1 cellular context compared by ENCODE assay signal in the genomic region with DNA sequence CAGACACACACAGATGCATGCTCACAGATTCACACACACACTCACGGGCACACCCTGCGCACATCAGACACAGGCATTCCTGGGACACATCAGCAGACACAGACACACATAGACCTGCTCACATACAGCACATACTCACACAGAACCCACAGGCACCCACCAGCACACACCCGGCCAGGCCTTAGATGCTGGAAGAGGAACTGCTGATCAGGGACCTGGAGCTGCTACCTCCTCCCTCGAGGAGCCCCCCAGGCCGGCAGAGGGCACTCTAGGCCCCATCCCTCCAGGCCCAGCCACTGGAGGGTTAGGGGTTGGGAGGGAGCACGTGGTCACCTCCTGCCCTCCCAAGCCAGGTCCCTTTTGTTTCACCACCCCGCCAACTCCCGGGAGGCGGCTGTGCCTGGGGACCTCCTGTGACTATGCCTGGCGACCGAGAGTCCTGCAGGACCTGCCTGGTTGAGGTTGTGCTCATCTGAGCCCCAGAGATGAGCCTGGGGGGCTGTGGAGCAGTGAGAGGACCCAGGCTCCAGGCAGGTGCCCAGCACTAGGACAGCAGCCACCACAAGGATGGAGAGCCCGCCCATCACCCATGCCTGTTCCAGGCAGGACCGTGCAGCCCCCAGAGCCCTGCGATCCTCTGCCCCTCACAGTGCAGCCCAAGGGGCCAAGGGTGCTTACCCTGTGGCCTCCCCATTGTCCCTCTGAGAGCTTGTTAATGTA.
TF ChIP-seq lines count a peak whose summit lies in the region.

No MANE protein-coding gene starts in this region.

TF ChIP-seq in K562, 482 proteins besides CTCF, POLR2A, EP300 and RAD21 (continued from another document and continues in another):
- TF ChIP-seq, protein P1, sequence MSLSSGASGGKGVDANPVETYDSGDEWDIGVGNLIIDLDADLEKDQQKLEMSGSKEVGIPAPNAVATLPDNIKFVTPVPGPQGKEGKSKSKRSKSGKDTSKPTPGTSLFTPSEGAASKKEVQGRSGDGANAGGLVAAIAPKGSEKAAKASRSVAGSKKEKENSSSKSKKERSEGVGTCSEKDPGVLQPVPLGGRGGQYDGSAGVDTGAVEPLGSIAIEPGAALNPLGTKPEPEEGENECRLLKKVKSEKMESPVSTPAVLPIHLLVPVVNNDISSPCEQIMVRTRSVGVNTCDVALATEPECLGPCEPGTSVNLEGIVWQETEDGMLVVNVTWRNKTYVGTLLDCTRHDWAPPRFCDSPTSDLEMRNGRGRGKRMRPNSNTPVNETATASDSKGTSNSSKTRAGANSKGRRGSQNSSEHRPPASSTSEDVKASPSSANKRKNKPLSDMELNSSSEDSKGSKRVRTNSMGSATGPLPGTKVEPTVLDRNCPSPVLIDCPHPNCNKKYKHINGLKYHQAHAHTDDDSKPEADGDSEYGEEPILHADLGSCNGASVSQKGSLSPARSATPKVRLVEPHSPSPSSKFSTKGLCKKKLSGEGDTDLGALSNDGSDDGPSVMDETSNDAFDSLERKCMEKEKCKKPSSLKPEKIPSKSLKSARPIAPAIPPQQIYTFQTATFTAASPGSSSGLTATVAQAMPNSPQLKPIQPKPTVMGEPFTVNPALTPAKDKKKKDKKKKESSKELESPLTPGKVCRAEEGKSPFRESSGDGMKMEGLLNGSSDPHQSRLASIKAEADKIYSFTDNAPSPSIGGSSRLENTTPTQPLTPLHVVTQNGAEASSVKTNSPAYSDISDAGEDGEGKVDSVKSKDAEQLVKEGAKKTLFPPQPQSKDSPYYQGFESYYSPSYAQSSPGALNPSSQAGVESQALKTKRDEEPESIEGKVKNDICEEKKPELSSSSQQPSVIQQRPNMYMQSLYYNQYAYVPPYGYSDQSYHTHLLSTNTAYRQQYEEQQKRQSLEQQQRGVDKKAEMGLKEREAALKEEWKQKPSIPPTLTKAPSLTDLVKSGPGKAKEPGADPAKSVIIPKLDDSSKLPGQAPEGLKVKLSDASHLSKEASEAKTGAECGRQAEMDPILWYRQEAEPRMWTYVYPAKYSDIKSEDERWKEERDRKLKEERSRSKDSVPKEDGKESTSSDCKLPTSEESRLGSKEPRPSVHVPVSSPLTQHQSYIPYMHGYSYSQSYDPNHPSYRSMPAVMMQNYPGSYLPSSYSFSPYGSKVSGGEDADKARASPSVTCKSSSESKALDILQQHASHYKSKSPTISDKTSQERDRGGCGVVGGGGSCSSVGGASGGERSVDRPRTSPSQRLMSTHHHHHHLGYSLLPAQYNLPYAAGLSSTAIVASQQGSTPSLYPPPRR (CRISPR knock-in tag; IDR thresholded peaks at IDR 0.05; ENCODE audit: borderline replicate concordance): no peak
- TF ChIP-seq NFE2 (IDR thresholded peaks at IDR 0.05; ENCODE audit: low read depth): no peak
- no peak for TF ChIP-seq POLR3G (IDR thresholded peaks at IDR 0.05; ENCODE audit: extremely low read depth, insufficient read length, insufficient replicate concordance)
- no peak; the same call in 1 of the 2 replicates for TF ChIP-seq RB1 (IDR thresholded peaks at IDR 0.05; ENCODE audit: low read depth)
- no peak for TF ChIP-seq MEF2D (tag; conservative IDR thresholded peaks at IDR 0.05; ENCODE audit: low read depth)
- TF ChIP-seq THRAP3 (IDR thresholded peaks at IDR 0.05; ENCODE audit: borderline replicate concordance): no peak
- TF ChIP-seq SETDB1 (IDR thresholded peaks at IDR 0.05; ENCODE audit: low read length): no peak
- peak; percentile 58; the same call in 1 of the 2 replicates for TF ChIP-seq TOE1 (IDR thresholded peaks at IDR 0.05; ENCODE audit: borderline replicate concordance)
- TF ChIP-seq TOE1 (CRISPR knock-in tag; IDR thresholded peaks at IDR 0.05; ENCODE audit: borderline replicate concordance, low read depth): no peak
- no peak for TF ChIP-seq CREBBP (IDR thresholded peaks at IDR 0.05; ENCODE audit: low read depth, low read length)
- TF ChIP-seq ZNF277 (CRISPR knock-in tag; IDR thresholded peaks at IDR 0.05; ENCODE audit: borderline replicate concordance): no peak
- peak; percentile 86 for TF ChIP-seq EP400 (IDR thresholded peaks at IDR 0.05)
- TF ChIP-seq, protein P2, sequence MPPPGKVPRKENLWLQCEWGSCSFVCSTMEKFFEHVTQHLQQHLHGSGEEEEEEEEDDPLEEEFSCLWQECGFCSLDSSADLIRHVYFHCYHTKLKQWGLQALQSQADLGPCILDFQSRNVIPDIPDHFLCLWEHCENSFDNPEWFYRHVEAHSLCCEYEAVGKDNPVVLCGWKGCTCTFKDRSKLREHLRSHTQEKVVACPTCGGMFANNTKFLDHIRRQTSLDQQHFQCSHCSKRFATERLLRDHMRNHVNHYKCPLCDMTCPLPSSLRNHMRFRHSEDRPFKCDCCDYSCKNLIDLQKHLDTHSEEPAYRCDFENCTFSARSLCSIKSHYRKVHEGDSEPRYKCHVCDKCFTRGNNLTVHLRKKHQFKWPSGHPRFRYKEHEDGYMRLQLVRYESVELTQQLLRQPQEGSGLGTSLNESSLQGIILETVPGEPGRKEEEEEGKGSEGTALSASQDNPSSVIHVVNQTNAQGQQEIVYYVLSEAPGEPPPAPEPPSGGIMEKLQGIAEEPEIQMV (tag; conservative IDR thresholded peaks at IDR 0.05; ENCODE audit: low read depth): no peak
- TF ChIP-seq GATA2 (CRISPR knock-in tag; IDR thresholded peaks at IDR 0.05): no peak
- TF ChIP-seq, protein P3, sequence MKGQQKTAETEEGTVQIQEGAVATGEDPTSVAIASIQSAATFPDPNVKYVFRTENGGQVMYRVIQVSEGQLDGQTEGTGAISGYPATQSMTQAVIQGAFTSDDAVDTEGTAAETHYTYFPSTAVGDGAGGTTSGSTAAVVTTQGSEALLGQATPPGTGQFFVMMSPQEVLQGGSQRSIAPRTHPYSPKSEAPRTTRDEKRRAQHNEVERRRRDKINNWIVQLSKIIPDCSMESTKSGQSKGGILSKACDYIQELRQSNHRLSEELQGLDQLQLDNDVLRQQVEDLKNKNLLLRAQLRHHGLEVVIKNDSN (CRISPR knock-in tag; IDR thresholded peaks at IDR 0.05): peak; percentile 89
- TF ChIP-seq ZNF444 (CRISPR knock-in tag; IDR thresholded peaks at IDR 0.05): no peak
- no peak for TF ChIP-seq XRCC4 (IDR thresholded peaks at IDR 0.05; ENCODE audit: extremely low read depth, insufficient read depth, insufficient read length)
- peak; percentile 43; the same call in 1 of the 2 replicates for TF ChIP-seq PHF8 (IDR thresholded peaks at IDR 0.05; ENCODE audit: borderline replicate concordance, low read length)
- TF ChIP-seq, protein P4, sequence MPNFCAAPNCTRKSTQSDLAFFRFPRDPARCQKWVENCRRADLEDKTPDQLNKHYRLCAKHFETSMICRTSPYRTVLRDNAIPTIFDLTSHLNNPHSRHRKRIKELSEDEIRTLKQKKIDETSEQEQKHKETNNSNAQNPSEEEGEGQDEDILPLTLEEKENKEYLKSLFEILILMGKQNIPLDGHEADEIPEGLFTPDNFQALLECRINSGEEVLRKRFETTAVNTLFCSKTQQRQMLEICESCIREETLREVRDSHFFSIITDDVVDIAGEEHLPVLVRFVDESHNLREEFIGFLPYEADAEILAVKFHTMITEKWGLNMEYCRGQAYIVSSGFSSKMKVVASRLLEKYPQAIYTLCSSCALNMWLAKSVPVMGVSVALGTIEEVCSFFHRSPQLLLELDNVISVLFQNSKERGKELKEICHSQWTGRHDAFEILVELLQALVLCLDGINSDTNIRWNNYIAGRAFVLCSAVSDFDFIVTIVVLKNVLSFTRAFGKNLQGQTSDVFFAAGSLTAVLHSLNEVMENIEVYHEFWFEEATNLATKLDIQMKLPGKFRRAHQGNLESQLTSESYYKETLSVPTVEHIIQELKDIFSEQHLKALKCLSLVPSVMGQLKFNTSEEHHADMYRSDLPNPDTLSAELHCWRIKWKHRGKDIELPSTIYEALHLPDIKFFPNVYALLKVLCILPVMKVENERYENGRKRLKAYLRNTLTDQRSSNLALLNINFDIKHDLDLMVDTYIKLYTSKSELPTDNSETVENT (CRISPR knock-in tag; IDR thresholded peaks at IDR 0.05): no peak
- TF ChIP-seq KAT8 (IDR thresholded peaks at IDR 0.05; ENCODE audit: low read depth): no peak
- TF ChIP-seq, protein P5, sequence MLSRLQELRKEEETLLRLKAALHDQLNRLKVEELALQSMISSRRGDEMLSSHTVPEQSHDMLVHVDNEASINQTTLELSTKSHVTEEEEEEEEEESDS (CRISPR knock-in tag; IDR thresholded peaks at IDR 0.05): no peak
- TF ChIP-seq, protein P6, sequence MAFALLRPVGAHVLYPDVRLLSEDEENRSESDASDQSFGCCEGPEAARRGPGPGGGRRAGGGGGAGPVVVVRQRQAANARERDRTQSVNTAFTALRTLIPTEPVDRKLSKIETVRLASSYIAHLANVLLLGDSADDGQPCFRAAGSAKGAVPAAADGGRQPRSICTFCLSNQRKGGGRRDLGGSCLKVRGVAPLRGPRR (CRISPR knock-in tag; IDR thresholded peaks at IDR 0.05): no peak
- no peak for TF ChIP-seq HMG20A (CRISPR knock-in tag; conservative IDR thresholded peaks at IDR 0.05)
- no peak for TF ChIP-seq ZBTB17 (CRISPR knock-in tag; IDR thresholded peaks at IDR 0.05)
- no peak for TF ChIP-seq SP1 (CRISPR knock-in tag; IDR thresholded peaks at IDR 0.05)
- TF ChIP-seq FOXJ3 (CRISPR knock-in tag; IDR thresholded peaks at IDR 0.05): no peak
- TF ChIP-seq ZBTB34 (CRISPR knock-in tag; IDR thresholded peaks at IDR 0.05): no peak
- TF ChIP-seq, protein P7, sequence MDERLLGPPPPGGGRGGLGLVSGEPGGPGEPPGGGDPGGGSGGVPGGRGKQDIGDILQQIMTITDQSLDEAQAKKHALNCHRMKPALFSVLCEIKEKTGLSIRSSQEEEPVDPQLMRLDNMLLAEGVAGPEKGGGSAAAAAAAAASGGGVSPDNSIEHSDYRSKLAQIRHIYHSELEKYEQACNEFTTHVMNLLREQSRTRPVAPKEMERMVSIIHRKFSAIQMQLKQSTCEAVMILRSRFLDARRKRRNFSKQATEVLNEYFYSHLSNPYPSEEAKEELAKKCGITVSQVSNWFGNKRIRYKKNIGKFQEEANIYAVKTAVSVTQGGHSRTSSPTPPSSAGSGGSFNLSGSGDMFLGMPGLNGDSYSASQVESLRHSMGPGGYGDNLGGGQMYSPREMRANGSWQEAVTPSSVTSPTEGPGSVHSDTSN (CRISPR knock-in tag; IDR thresholded peaks at IDR 0.05; ENCODE audit: low read depth): no peak
- TF ChIP-seq, protein P7 (tag; conservative IDR thresholded peaks at IDR 0.05; ENCODE audit: low read depth): no peak
- TF ChIP-seq ZNF146 (CRISPR knock-in tag; IDR thresholded peaks at IDR 0.05; ENCODE audit: unreplicated experiment): no peak
- no peak for TF ChIP-seq ZFP36 (IDR thresholded peaks at IDR 0.05; ENCODE audit: low read depth, low read length, partially characterized antibody)
- no peak for TF ChIP-seq EZH2 (IDR thresholded peaks at IDR 0.05; ENCODE audit: borderline replicate concordance, low read depth, low read length)
- no peak for TF ChIP-seq HLTF (IDR thresholded peaks at IDR 0.05)
- no peak for TF ChIP-seq NCOA6 (IDR thresholded peaks at IDR 0.05)
- TF ChIP-seq POLR3A (IDR thresholded peaks at IDR 0.05; ENCODE audit: borderline replicate concordance, extremely low read depth, insufficient read depth, insufficient read length): no peak
- TF ChIP-seq MTA2 (IDR thresholded peaks at IDR 0.05; ENCODE audit: low read depth): no peak
- TF ChIP-seq POLR2G (IDR thresholded peaks at IDR 0.05; ENCODE audit: low read depth, low read length): peak; percentile 70
- TF ChIP-seq ZFX (CRISPR knock-in tag; IDR thresholded peaks at IDR 0.05): peak; percentile 54
- TF ChIP-seq ZNF445 (CRISPR knock-in tag; IDR thresholded peaks at IDR 0.05; ENCODE audit: low read depth): no peak
- no peak for TF ChIP-seq ZC3H8 (IDR thresholded peaks at IDR 0.05)
- TF ChIP-seq DPF2 (IDR thresholded peaks at IDR 0.05): no peak
- TF ChIP-seq SNIP1 (IDR thresholded peaks at IDR 0.05; ENCODE audit: low read depth): no peak
- peak; percentile 53 for TF ChIP-seq VEZF1 (CRISPR knock-in tag; IDR thresholded peaks at IDR 0.05)
- no peak for TF ChIP-seq NR4A1 (CRISPR knock-in tag; IDR thresholded peaks at IDR 0.05)
- no peak for TF ChIP-seq NR4A1 (tag; IDR thresholded peaks at IDR 0.05)
